ENCODE assay signal across 33 cellular contexts in genomic region chr20:13389115-13389514, GRCh38.
DNase-seq lines count a peak whose midpoint lies in the region; TF ChIP-seq lines count a peak whose summit lies in the region.
"Had no signal": no experiment of that assay in that cellular context is flagged by ENCODE, and none has a peak within 500 bp of the region (broad histone marks: within the 10 kb centered on the region; RNA-seq: fewer than 3 reads in every experiment).

No MANE protein-coding gene starts in this region.

- peak overlapping the region; percentile 77 for H3K27ac Mint-ChIP-seq in mesothelial cell of epicardium
- H3K27ac Mint-ChIP-seq in nephron progenitor cell: peak overlapping the region; percentile 74
- H3K27ac Mint-ChIP-seq: B cell; CD14-positive monocyte; CD4-positive, alpha-beta memory T cell; CD4-positive, alpha-beta T cell; CD4-positive, CD25-positive, alpha-beta regulatory T cell; CD8-positive, alpha-beta memory T cell; CD8-positive, alpha-beta T cell had no signal

- CTCF ChIA-PET in RWPE1 (lab: Yijun Ruan, JAX): no interaction called here

- H3K36me3 Mint-ChIP-seq in mesothelial cell of epicardium (peaks cover 30% of the 10 kb centered on the region), nephron progenitor cell (ENCODE audit: low read depth) (peaks cover 72% of the 10 kb centered on the region)

- DNase-seq in NCI-H2227 treated with DMSO at 0.1 percent for 48 hours (lab: John Stamatoyannopoulos, UW) (peak; percentile 85), NCI-H2227 (lab: John Stamatoyannopoulos, UW; ENCODE audit: unreplicated experiment) (no peak), mesothelial cell of epicardium (ENCODE audit: low spot score in 2 of 2, unreplicated experiment in 2 of 2) (no peak), nephron progenitor cell (no peak), RWPE1 (ENCODE audit: low spot score) (no peak)
- DNase-seq in NK-92 treated with Interleukin-12 subunit alpha and Interleukin-12 subunit beta, amount 100 ng/mL, for 24 hours (lab: John Stamatoyannopoulos, UW): no peak
- DNase-seq: 8988T; ACHN; AML-193; BE2C; C1 segment of cervical spinal cord; Caco-2; Calu3; CD4-positive, alpha-beta memory T cell; CD4-positive, alpha-beta T cell; CD4-positive, CD25-positive, alpha-beta regulatory T cell; CD8-positive, alpha-beta memory T cell; CD8-positive, alpha-beta T cell; COR-L47; DMS 273 treated with DMSO at 0.1 percent for 48 hours; DMS153; DMS53; DMS79; DMS79 treated with DMSO at 0.1 percent for 48 hours; DND-41; EL had no signal

- H3K9me3 Mint-ChIP-seq in mesothelial cell of epicardium (no peaks in the 10 kb centered on the region), nephron progenitor cell (no peaks in the 10 kb centered on the region)

- H3K4me1 Mint-ChIP-seq in mesothelial cell of epicardium: peaks cover 15% of the 10 kb centered on the region
- no peaks in the 10 kb centered on the region for H3K4me1 Mint-ChIP-seq in nephron progenitor cell
- H3K4me1 Mint-ChIP-seq: B cell; CD14-positive monocyte; CD4-positive, alpha-beta memory T cell; CD8-positive, alpha-beta memory T cell had no signal

- H3K4me3 Mint-ChIP-seq in mesothelial cell of epicardium (no peak overlapping the region), nephron progenitor cell (no peak overlapping the region)
- H3K4me3 Mint-ChIP-seq: B cell; CD14-positive monocyte; CD4-positive, alpha-beta memory T cell; CD4-positive, alpha-beta T cell; CD4-positive, CD25-positive, alpha-beta regulatory T cell; CD8-positive, alpha-beta memory T cell; CD8-positive, alpha-beta T cell had no signal

- no peak overlapping the region for H3K27ac ChIP-seq in RWPE1
- H3K27ac ChIP-seq: 22Rv1; A549; BLaER1; BLaER1 treated with 17β-estradiol and CSF1 and Interleukin-3, amounts not matched to agents 10 nM and 100 nM; C4-2B had no signal

- H3K27me3 Mint-ChIP-seq in mesothelial cell of epicardium (ENCODE audit: low read depth): no peaks in the 10 kb centered on the region
- H3K27me3 Mint-ChIP-seq in nephron progenitor cell (ENCODE audit: low read depth, poor library complexity): no peaks in the 10 kb centered on the region
- H3K27me3 Mint-ChIP-seq: B cell; CD4-positive, alpha-beta memory T cell; CD4-positive, alpha-beta T cell; CD4-positive, CD25-positive, alpha-beta regulatory T cell; CD8-positive, alpha-beta memory T cell had no signal

- TF ChIP-seq CTCF in mesothelial cell of epicardium (IDR thresholded peaks at IDR 0.05; ENCODE audit: unreplicated experiment) (no peak), nephron progenitor cell (IDR thresholded peaks at IDR 0.05) (no peak), RWPE1 (conservative IDR thresholded peaks at IDR 0.05; ENCODE audit: low read depth) (no peak)

- POLR2A ChIA-PET in RWPE1 (lab: Yijun Ruan, JAX; ENCODE audit: low non-redundant PET): no interaction called here
